1 cellular context compared by ENCODE assay signal in the genomic region with DNA sequence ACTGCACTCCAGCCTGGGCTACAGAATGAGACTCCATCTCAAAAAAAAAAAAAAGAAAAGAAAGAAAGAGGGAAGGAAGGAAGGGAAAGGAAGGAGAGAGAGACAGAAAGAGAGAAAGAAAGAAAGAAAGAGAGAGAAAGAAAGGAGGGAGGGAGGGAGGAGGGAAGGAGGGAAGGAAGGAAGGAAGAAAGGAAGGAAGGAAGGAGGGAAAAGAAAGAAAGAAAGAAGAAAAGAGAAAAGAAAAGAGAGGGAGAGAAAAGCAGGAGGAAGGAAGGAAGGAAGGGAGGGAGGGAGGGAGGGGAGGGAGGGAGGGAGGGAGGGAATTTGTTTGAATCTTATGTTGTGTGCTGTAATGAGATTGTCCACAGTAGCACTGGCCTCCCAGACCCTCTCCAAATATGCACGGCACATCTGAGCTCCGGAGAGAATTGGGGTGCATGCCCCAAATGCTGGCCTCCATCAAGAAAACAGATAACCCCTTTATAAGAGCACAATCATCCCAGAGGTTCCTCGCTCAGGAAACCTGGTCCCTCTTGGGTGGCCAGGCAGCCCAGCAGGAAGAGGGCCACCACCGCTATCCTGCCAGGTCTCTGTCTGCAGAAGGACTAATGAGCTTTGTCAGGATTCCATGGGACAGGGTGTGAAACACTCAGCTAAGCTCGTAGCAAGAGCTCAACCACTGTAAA.
TF ChIP-seq lines count a peak whose summit lies in the region.

No MANE protein-coding gene starts in this region.

TF ChIP-seq in K562, 482 proteins besides CTCF, POLR2A, EP300 and RAD21 (continued from another document and continues in another):
- TF ChIP-seq DEAF1 (CRISPR knock-in tag; IDR thresholded peaks at IDR 0.05) (no peak), MCM5 (IDR thresholded peaks at IDR 0.05; ENCODE audit: low read depth) (no peak), ZNF512 (tag; IDR thresholded peaks at IDR 0.05) (peak; percentile 96), NR2F6 (CRISPR knock-in tag; IDR thresholded peaks at IDR 0.05) (no peak), ZNF778 (CRISPR knock-in tag; IDR thresholded peaks at IDR 0.05) (no peak), ZNF133 (CRISPR knock-in tag; IDR thresholded peaks at IDR 0.05) (no peak), POLR2G (IDR thresholded peaks at IDR 0.05; ENCODE audit: low read depth, low read length) (no peak), HNRNPK (IDR thresholded peaks at IDR 0.05; ENCODE audit: low read depth, low read length, poor library complexity, severe bottlenecking) (peak; percentile 60), HDAC2 (IDR thresholded peaks at IDR 0.05) (no peak), ESRRA (IDR thresholded peaks at IDR 0.05; ENCODE audit: borderline replicate concordance, low read depth) (no peak), HNRNPUL1 (IDR thresholded peaks at IDR 0.05; ENCODE audit: low read length) (no peak), ZNF398 (CRISPR knock-in tag; IDR thresholded peaks at IDR 0.05) (no peak), ZNF217 (CRISPR knock-in tag; IDR thresholded peaks at IDR 0.05) (no peak), ZBTB1 (CRISPR knock-in tag; IDR thresholded peaks at IDR 0.05; ENCODE audit: borderline replicate concordance, low read depth) (no peak), ZNF12 (CRISPR knock-in tag; IDR thresholded peaks at IDR 0.05) (no peak), MTA1 (IDR thresholded peaks at IDR 0.05; ENCODE audit: borderline replicate concordance) (peak; percentile 83), HES1 (IDR thresholded peaks at IDR 0.05; ENCODE audit: low read depth) (no peak), ZC3H8 (IDR thresholded peaks at IDR 0.05) (no peak), RBFOX2 (IDR thresholded peaks at IDR 0.05; ENCODE audit: low read depth, low read length) (no peak), ZNF696 (CRISPR knock-in tag; conservative IDR thresholded peaks at IDR 0.05) (no peak), PTBP1 (IDR thresholded peaks at IDR 0.05; ENCODE audit: low read depth, low read length) (no peak), MTA2 (IDR thresholded peaks at IDR 0.05; ENCODE audit: low read depth) (peak; percentile 24; the same call in 1 of the 2 replicates), DNMT1 (IDR thresholded peaks at IDR 0.05) (0 out of 2 replicates have a peak, but pooled peaks have one; percentile 7), TEAD2 (tag; IDR thresholded peaks at IDR 0.05) (no peak), CREB3 (tag; conservative IDR thresholded peaks at IDR 0.05; ENCODE audit: low read depth) (no peak), ARHGAP35 (IDR thresholded peaks at IDR 0.05; ENCODE audit: partially characterized antibody) (peak; percentile 66), KHSRP (IDR thresholded peaks at IDR 0.05) (no peak), BCOR (IDR thresholded peaks at IDR 0.05) (no peak), CHCHD3 (CRISPR knock-in tag; IDR thresholded peaks at IDR 0.05) (no peak), NFE2 (IDR thresholded peaks at IDR 0.05; ENCODE audit: low read depth) (no peak)
- TF ChIP-seq, protein P1, sequence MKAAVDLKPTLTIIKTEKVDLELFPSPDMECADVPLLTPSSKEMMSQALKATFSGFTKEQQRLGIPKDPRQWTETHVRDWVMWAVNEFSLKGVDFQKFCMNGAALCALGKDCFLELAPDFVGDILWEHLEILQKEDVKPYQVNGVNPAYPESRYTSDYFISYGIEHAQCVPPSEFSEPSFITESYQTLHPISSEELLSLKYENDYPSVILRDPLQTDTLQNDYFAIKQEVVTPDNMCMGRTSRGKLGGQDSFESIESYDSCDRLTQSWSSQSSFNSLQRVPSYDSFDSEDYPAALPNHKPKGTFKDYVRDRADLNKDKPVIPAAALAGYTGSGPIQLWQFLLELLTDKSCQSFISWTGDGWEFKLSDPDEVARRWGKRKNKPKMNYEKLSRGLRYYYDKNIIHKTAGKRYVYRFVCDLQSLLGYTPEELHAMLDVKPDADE (conservative IDR thresholded peaks at IDR 0.05; ENCODE audit: control insufficient read depth, low read depth, low read length) = no peak
- TF ChIP-seq, protein P2, sequence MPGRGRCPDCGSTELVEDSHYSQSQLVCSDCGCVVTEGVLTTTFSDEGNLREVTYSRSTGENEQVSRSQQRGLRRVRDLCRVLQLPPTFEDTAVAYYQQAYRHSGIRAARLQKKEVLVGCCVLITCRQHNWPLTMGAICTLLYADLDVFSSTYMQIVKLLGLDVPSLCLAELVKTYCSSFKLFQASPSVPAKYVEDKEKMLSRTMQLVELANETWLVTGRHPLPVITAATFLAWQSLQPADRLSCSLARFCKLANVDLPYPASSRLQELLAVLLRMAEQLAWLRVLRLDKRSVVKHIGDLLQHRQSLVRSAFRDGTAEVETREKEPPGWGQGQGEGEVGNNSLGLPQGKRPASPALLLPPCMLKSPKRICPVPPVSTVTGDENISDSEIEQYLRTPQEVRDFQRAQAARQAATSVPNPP (IDR thresholded peaks at IDR 0.05; ENCODE audit: borderline replicate concordance, insufficient read depth, insufficient read length) = no peak
- TF ChIP-seq, protein P3, sequence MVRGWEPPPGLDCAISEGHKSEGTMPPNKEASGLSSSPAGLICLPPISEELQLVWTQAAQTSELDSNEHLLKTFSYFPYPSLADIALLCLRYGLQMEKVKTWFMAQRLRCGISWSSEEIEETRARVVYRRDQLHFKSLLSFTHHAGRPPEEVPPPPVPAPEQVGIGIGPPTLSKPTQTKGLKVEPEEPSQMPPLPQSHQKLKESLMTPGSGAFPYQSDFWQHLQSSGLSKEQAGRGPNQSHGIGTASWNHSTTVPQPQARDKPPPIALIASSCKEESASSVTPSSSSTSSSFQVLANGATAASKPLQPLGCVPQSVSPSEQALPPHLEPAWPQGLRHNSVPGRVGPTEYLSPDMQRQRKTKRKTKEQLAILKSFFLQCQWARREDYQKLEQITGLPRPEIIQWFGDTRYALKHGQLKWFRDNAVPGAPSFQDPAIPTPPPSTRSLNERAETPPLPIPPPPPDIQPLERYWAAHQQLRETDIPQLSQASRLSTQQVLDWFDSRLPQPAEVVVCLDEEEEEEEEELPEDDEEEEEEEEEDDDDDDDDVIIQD (CRISPR knock-in tag; IDR thresholded peaks at IDR 0.05) = no peak
- TF ChIP-seq, protein P4, sequence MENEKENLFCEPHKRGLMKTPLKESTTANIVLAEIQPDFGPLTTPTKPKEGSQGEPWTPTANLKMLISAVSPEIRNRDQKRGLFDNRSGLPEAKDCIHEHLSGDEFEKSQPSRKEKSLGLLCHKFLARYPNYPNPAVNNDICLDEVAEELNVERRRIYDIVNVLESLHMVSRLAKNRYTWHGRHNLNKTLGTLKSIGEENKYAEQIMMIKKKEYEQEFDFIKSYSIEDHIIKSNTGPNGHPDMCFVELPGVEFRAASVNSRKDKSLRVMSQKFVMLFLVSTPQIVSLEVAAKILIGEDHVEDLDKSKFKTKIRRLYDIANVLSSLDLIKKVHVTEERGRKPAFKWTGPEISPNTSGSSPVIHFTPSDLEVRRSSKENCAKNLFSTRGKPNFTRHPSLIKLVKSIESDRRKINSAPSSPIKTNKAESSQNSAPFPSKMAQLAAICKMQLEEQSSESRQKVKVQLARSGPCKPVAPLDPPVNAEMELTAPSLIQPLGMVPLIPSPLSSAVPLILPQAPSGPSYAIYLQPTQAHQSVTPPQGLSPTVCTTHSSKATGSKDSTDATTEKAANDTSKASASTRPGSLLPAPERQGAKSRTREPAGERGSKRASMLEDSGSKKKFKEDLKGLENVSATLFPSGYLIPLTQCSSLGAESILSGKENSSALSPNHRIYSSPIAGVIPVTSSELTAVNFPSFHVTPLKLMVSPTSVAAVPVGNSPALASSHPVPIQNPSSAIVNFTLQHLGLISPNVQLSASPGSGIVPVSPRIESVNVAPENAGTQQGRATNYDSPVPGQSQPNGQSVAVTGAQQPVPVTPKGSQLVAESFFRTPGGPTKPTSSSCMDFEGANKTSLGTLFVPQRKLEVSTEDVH (IDR thresholded peaks at IDR 0.05; ENCODE audit: low read depth, partially characterized antibody) = peak; percentile 42
- TF ChIP-seq, protein P5, sequence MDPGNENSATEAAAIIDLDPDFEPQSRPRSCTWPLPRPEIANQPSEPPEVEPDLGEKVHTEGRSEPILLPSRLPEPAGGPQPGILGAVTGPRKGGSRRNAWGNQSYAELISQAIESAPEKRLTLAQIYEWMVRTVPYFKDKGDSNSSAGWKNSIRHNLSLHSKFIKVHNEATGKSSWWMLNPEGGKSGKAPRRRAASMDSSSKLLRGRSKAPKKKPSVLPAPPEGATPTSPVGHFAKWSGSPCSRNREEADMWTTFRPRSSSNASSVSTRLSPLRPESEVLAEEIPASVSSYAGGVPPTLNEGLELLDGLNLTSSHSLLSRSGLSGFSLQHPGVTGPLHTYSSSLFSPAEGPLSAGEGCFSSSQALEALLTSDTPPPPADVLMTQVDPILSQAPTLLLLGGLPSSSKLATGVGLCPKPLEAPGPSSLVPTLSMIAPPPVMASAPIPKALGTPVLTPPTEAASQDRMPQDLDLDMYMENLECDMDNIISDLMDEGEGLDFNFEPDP (CRISPR knock-in tag; IDR thresholded peaks at IDR 0.05) = no peak
- TF ChIP-seq, protein P6, sequence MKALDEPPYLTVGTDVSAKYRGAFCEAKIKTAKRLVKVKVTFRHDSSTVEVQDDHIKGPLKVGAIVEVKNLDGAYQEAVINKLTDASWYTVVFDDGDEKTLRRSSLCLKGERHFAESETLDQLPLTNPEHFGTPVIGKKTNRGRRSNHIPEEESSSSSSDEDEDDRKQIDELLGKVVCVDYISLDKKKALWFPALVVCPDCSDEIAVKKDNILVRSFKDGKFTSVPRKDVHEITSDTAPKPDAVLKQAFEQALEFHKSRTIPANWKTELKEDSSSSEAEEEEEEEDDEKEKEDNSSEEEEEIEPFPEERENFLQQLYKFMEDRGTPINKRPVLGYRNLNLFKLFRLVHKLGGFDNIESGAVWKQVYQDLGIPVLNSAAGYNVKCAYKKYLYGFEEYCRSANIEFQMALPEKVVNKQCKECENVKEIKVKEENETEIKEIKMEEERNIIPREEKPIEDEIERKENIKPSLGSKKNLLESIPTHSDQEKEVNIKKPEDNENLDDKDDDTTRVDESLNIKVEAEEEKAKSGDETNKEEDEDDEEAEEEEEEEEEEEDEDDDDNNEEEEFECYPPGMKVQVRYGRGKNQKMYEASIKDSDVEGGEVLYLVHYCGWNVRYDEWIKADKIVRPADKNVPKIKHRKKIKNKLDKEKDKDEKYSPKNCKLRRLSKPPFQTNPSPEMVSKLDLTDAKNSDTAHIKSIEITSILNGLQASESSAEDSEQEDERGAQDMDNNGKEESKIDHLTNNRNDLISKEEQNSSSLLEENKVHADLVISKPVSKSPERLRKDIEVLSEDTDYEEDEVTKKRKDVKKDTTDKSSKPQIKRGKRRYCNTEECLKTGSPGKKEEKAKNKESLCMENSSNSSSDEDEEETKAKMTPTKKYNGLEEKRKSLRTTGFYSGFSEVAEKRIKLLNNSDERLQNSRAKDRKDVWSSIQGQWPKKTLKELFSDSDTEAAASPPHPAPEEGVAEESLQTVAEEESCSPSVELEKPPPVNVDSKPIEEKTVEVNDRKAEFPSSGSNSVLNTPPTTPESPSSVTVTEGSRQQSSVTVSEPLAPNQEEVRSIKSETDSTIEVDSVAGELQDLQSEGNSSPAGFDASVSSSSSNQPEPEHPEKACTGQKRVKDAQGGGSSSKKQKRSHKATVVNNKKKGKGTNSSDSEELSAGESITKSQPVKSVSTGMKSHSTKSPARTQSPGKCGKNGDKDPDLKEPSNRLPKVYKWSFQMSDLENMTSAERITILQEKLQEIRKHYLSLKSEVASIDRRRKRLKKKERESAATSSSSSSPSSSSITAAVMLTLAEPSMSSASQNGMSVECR (CRISPR knock-in tag; IDR thresholded peaks at IDR 0.05) = no peak
